2 cellular contexts compared by ENCODE assay signal in genomic region chrX:13669246-13669689, GRCh38.
A peak's percentile ranks its signal among the peaks of the same experiment; 100 is the strongest.
TF ChIP-seq lines count a peak whose summit lies in the region.

No MANE protein-coding gene starts in this region.

TF ChIP-seq in K562, 482 proteins besides CTCF, POLR2A, EP300 and RAD21 (continues in another document):
- TF ChIP-seq ARHGAP35 (IDR thresholded peaks at IDR 0.05; ENCODE audit: partially characterized antibody): no peak
- peak in 1 of 2 experiments; percentile 41; a peak in 1 of 4 replicates for TF ChIP-seq HDAC1 (IDR thresholded peaks at IDR 0.05)
- TF ChIP-seq TEAD4 (IDR thresholded peaks at IDR 0.05; ENCODE audit: low read length): peak; percentile 47; the same call in 1 of the 2 replicates
- no peak for TF ChIP-seq TEAD4 (CRISPR knock-in tag; IDR thresholded peaks at IDR 0.05; ENCODE audit: borderline replicate concordance)
- 0 out of 2 replicates have a peak, but pooled peaks have one; percentile 10 for TF ChIP-seq ZKSCAN1 (IDR thresholded peaks at IDR 0.05; ENCODE audit: low read depth, low read length)
- no peak for TF ChIP-seq ZNF507 (tag; conservative IDR thresholded peaks at IDR 0.05)
- peak; percentile 58; the same call in 1 of the 2 replicates for TF ChIP-seq SOX6 (IDR thresholded peaks at IDR 0.05)
- 0 out of 2 replicates have a peak, but pooled peaks have one; percentile 33 for TF ChIP-seq GATAD2A (IDR thresholded peaks at IDR 0.05)
- TF ChIP-seq CREM (IDR thresholded peaks at IDR 0.05; ENCODE audit: low read depth): peak; percentile 59
- TF ChIP-seq PBX2 (CRISPR knock-in tag; IDR thresholded peaks at IDR 0.05; ENCODE audit: low read depth): no peak
- TF ChIP-seq PBX2 (tag; conservative IDR thresholded peaks at IDR 0.05; ENCODE audit: low read depth): peak; percentile 65
- no peak for TF ChIP-seq HINFP (tag; conservative IDR thresholded peaks at IDR 0.05; ENCODE audit: low read depth)
- peak; percentile 37; the same call in 1 of the 2 replicates for TF ChIP-seq MYC (IDR thresholded peaks at IDR 0.05; ENCODE audit: low read depth, low read length)
- no peak for TF ChIP-seq MYC (CRISPR knock-in tag; IDR thresholded peaks at IDR 0.05; ENCODE audit: borderline replicate concordance, low read depth)
- peak; percentile 13 to 51; a peak in 1 of 4 replicates for TF ChIP-seq FOXK2 (conservative IDR thresholded peaks at IDR 0.05 in 1 of 2, IDR thresholded peaks at IDR 0.05 in 1 of 2; ENCODE audit: low read depth in 2 of 2)
- TF ChIP-seq PRDM10 (IDR thresholded peaks at IDR 0.05; ENCODE audit: partially characterized antibody): peak; percentile 29
- TF ChIP-seq JUN (IDR thresholded peaks at IDR 0.05; ENCODE audit: borderline replicate concordance, low read depth, low read length): 0 out of 2 replicates have a peak, but pooled peaks have one; percentile 42
- no peak for TF ChIP-seq JUN (CRISPR knock-in tag; IDR thresholded peaks at IDR 0.05; ENCODE audit: borderline replicate concordance)
- TF ChIP-seq ARID1B (IDR thresholded peaks at IDR 0.05): peak; percentile 61
- TF ChIP-seq ATF7 (IDR thresholded peaks at IDR 0.05): peak; percentile 79
- peak in 1 of 2 experiments; percentile 36 for TF ChIP-seq E2F6 (IDR thresholded peaks at IDR 0.05; ENCODE audit: borderline replicate concordance in 1 of 2, extremely low read depth in 1 of 2, insufficient read depth in 1 of 2, insufficient read length in 1 of 2, low read depth in 1 of 2, low read length in 1 of 2, poor library complexity in 1 of 2, severe bottlenecking in 1 of 2)

TF ChIP-seq in liver, 16 proteins besides CTCF, POLR2A, EP300 and RAD21:
- TF ChIP-seq REST (IDR thresholded peaks at IDR 0.05): peak; percentile 46
- TF ChIP-seq NR2F2 (IDR thresholded peaks at IDR 0.05): peak; percentile 32
- TF ChIP-seq HNF4A (conservative IDR thresholded peaks at IDR 0.05): peak; percentile 69 to 80
- TF ChIP-seq SP1 (IDR thresholded peaks at IDR 0.05): peak; percentile 78
- TF ChIP-seq YY1 (IDR thresholded peaks at IDR 0.05): peak; percentile 75
- no peak for TF ChIP-seq MAX (IDR thresholded peaks at IDR 0.05)
- TF ChIP-seq FOXA1 (IDR thresholded peaks at IDR 0.05): no peak
- no peak for TF ChIP-seq ATF3 (IDR thresholded peaks at IDR 0.05)
- no peak for TF ChIP-seq FOXA2 (IDR thresholded peaks at IDR 0.05)
- TF ChIP-seq JUND (IDR thresholded peaks at IDR 0.05): peak; percentile 71 to 83
- TF ChIP-seq EGR1 (IDR thresholded peaks at IDR 0.05; ENCODE audit: low read depth in 2 of 2): no peak
- TF ChIP-seq GABPA (IDR thresholded peaks at IDR 0.05 in 1 of 2, conservative IDR thresholded peaks at IDR 0.05 in 1 of 2): peak in 1 of 2 donors; percentile 25
- peak; percentile 38 to 63 for TF ChIP-seq RXRA (IDR thresholded peaks at IDR 0.05)
- no peak for TF ChIP-seq TAF1 (conservative IDR thresholded peaks at IDR 0.05)
- TF ChIP-seq ZBTB33 (IDR thresholded peaks at IDR 0.05): peak; percentile 75
- no peak for TF ChIP-seq HNF4G (IDR thresholded peaks at IDR 0.05)
